ENCODE assay signal across 18 cellular contexts in the genomic region with DNA sequence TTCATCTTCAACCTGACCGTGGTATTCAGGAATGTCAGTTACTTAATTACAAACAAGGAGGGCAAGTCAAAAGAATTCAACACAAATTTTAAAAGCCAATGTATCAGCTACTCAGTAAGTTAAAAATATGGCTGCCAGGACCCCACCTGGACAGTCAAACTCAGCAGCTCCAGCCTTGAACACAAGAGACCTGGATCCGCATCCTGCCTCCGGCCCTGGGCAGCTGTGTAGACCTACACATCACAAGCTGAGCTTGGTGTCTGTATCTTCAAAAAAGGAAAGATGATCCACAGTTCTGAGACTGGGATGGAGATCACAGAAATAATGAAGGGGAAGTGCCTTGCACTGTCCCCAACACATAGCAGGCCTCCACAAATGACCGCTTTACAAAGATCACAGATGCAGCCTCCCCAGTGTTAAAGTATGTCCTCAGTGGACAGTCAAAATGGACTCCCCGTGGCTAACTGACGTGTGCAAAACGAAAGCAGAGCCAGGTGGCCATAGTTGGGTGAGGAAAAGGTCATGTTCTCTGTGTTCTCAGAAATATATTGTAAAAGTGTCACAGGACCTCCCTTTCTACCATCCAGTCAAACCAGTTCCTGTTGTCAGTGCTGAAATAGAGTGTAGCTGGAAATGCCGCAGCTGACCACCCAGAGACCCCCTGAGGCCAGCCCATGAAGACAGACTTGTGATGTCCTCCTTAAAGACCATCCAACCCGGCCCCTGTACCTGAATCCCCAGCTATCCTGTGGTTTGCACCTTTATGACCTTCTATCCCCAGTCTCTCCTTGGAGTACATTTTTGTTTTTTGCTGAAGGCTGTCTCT.
"Had no signal": no experiment of that assay in that cellular context is flagged by ENCODE, and none has a peak within 500 bp of the region (broad histone marks: within the 10 kb centered on the region; RNA-seq: fewer than 3 reads in every experiment).

No MANE protein-coding gene starts in this region.

- H3K4me3 Mint-ChIP-seq: activated CD4-positive, alpha-beta memory T cell treated with anti-CD3 and anti-CD28 coated beads, Interleukin-2, amount 10 ng/mL, durations not matched to agents 7 days and 5 days; activated CD8-positive, alpha-beta memory T cell treated with anti-CD3 and anti-CD28 coated beads, Interleukin-2, amount 10 ng/mL, durations not matched to agents 7 days and 5 days; activated naive CD8-positive, alpha-beta T cell treated with anti-CD3 and anti-CD28 coated beads, Interleukin-2, amount 10 ng/mL, durations not matched to agents 7 days and 5 days; activated T-helper 17 cell treated with anti-CD3 and anti-CD28 coated beads, Interleukin-2, amount 50 U/mL, for 72 hours; endodermal cell; natural killer cell treated with Interleukin-12 subunit alpha and Interleukin-12 subunit beta and Interleukin-15 and Interleukin-18, amount 100 ng/mL, for 72 hours; T-helper 2 cell treated with Interferon-gamma antibody and Interleukin-4, amounts not matched to agents 5 μg/mL and 100 μg/mL, for 36 hours; WTC11 had no signal

- H3K4me1 ChIP-seq: tibial nerve had no signal

- DNase-seq: activated CD4-positive, alpha-beta memory T cell treated with anti-CD3 and anti-CD28 coated beads, Interleukin-2, amount 10 ng/mL, durations not matched to agents 7 days and 5 days; activated CD4-positive, alpha-beta T cell treated with anti-CD3 and anti-CD28 coated beads for 48 hours; activated CD8-positive, alpha-beta memory T cell treated with anti-CD3 and anti-CD28 coated beads, Interleukin-2, amount 10 ng/mL, durations not matched to agents 7 days and 5 days; activated naive CD4-positive, alpha-beta T cell; activated naive CD8-positive, alpha-beta T cell treated with anti-CD3 and anti-CD28 coated beads, Interleukin-2, amount 10 ng/mL, durations not matched to agents 7 days and 5 days; amygdala; dorsolateral prefrontal cortex; endodermal cell; foreskin melanocyte; mesenchymal stem cell; right cardiac atrium; stimulated activated naive CD8-positive, alpha-beta T cell treated with anti-CD3 and anti-CD28 coated beads, Interleukin-15, Interleukin-2, amounts not matched to agents 100 U/mL and 50 U/mL, for 24 hours had no signal

- H3K27ac Mint-ChIP-seq: activated CD4-positive, alpha-beta memory T cell treated with anti-CD3 and anti-CD28 coated beads, Interleukin-2, amount 10 ng/mL, durations not matched to agents 7 days and 5 days; activated CD8-positive, alpha-beta memory T cell treated with anti-CD3 and anti-CD28 coated beads, Interleukin-2, amount 10 ng/mL, durations not matched to agents 7 days and 5 days; activated naive CD8-positive, alpha-beta T cell treated with anti-CD3 and anti-CD28 coated beads, Interleukin-2, amount 10 ng/mL, durations not matched to agents 7 days and 5 days; activated T-helper 17 cell treated with anti-CD3 and anti-CD28 coated beads, Interleukin-2, amount 50 U/mL, for 72 hours; endodermal cell; natural killer cell treated with Interleukin-12 subunit alpha and Interleukin-12 subunit beta and Interleukin-15 and Interleukin-18, amount 100 ng/mL, for 72 hours; progenitor cell of endocrine pancreas; T-helper 2 cell treated with Interferon-gamma antibody and Interleukin-4, amounts not matched to agents 5 μg/mL and 100 μg/mL, for 36 hours; WTC11 had no signal

- H3K36me3 Mint-ChIP-seq: activated CD8-positive, alpha-beta memory T cell treated with anti-CD3 and anti-CD28 coated beads, Interleukin-2, amount 10 ng/mL, durations not matched to agents 7 days and 5 days; activated naive CD8-positive, alpha-beta T cell treated with anti-CD3 and anti-CD28 coated beads, Interleukin-2, amount 10 ng/mL, durations not matched to agents 7 days and 5 days; natural killer cell treated with Interleukin-12 subunit alpha and Interleukin-12 subunit beta and Interleukin-15 and Interleukin-18, amount 100 ng/mL, for 72 hours; WTC11 had no signal

- H3K4me3 ChIP-seq: dorsolateral prefrontal cortex, tibial nerve had no signal

- H3K27me3 Mint-ChIP-seq: activated naive CD8-positive, alpha-beta T cell treated with anti-CD3 and anti-CD28 coated beads, Interleukin-2, amount 10 ng/mL, durations not matched to agents 7 days and 5 days had no signal

- H3K4me1 Mint-ChIP-seq: activated CD4-positive, alpha-beta memory T cell treated with anti-CD3 and anti-CD28 coated beads, Interleukin-2, amount 10 ng/mL, durations not matched to agents 7 days and 5 days; activated CD8-positive, alpha-beta memory T cell treated with anti-CD3 and anti-CD28 coated beads, Interleukin-2, amount 10 ng/mL, durations not matched to agents 7 days and 5 days; activated naive CD8-positive, alpha-beta T cell treated with anti-CD3 and anti-CD28 coated beads, Interleukin-2, amount 10 ng/mL, durations not matched to agents 7 days and 5 days; activated T-helper 17 cell treated with anti-CD3 and anti-CD28 coated beads, Interleukin-2, amount 50 U/mL, for 72 hours; endodermal cell had no signal

- ATAC-seq: activated CD8-positive, alpha-beta memory T cell treated with anti-CD3 and anti-CD28 coated beads, Interleukin-2, amount 10 ng/mL, durations not matched to agents 7 days and 5 days; activated T-helper 17 cell treated with anti-CD3 and anti-CD28 coated beads, Interleukin-2, amount 50 U/mL, for 72 hours; natural killer cell treated with Interleukin-12 subunit alpha and Interleukin-12 subunit beta and Interleukin-15 and Interleukin-18, amount 100 ng/mL, for 72 hours; right cardiac atrium; stimulated activated naive CD8-positive, alpha-beta T cell treated with anti-CD3 and anti-CD28 coated beads, Interleukin-15, Interleukin-2, amounts not matched to agents 100 U/mL and 50 U/mL, for 24 hours; WTC11 had no signal

- H3K27me3 ChIP-seq: dorsolateral prefrontal cortex, tibial nerve had no signal

- H3K9me3 ChIP-seq: tibial nerve had no signal

- H3K9me3 Mint-ChIP-seq: activated CD4-positive, alpha-beta memory T cell treated with anti-CD3 and anti-CD28 coated beads, Interleukin-2, amount 10 ng/mL, durations not matched to agents 7 days and 5 days; activated naive CD8-positive, alpha-beta T cell treated with anti-CD3 and anti-CD28 coated beads, Interleukin-2, amount 10 ng/mL, durations not matched to agents 7 days and 5 days; activated T-helper 17 cell treated with anti-CD3 and anti-CD28 coated beads, Interleukin-2, amount 50 U/mL, for 72 hours; endodermal cell; natural killer cell treated with Interleukin-12 subunit alpha and Interleukin-12 subunit beta and Interleukin-15 and Interleukin-18, amount 100 ng/mL, for 72 hours; T-helper 2 cell treated with Interferon-gamma antibody and Interleukin-4, amounts not matched to agents 5 μg/mL and 100 μg/mL, for 36 hours; WTC11 had no signal

- H3K36me3 ChIP-seq: tibial nerve had no signal

- H3K27ac ChIP-seq: dorsolateral prefrontal cortex, tibial nerve had no signal
